Comparison of ENCODE assay signal across 13 cellular contexts in genomic region chr10:82736305-82736704, GRCh38.
A peak's percentile ranks its signal among the peaks of the same experiment; 100 is the strongest.
DNase-seq lines count a peak whose midpoint lies in the region; ATAC-seq and TF ChIP-seq lines count a peak whose summit lies in the region.
"Had no signal": no experiment of that assay in that cellular context is flagged by ENCODE, and none has a peak within 500 bp of the region (broad histone marks: within the 10 kb centered on the region; RNA-seq: fewer than 3 reads in every experiment).

No MANE protein-coding gene starts in this region.

- H3K9me3 Mint-ChIP-seq in WTC11: peaks cover 9% of the 10 kb centered on the region

- H3K56ac ChIP-seq in mesendoderm (ENCODE audit: low read length): no peak overlapping the region

- no peak overlapping the region for H2BK5ac ChIP-seq in mesendoderm (ENCODE audit: low read length)

- TF ChIP-seq EP300 in sigmoid colon (IDR thresholded peaks at IDR 0.05): no peak

- H3K9ac ChIP-seq in MM.1S (ENCODE audit: low read length) (no peak overlapping the region), mesendoderm (ENCODE audit: low read length) (no peak overlapping the region)

- H3K27ac ChIP-seq in MM.1S (ENCODE audit: low read length) (no peak overlapping the region), mesendoderm (ENCODE audit: low read depth, low read length) (no peak overlapping the region), sigmoid colon (no peak overlapping the region)
- H3K27ac ChIP-seq: A549 had no signal

- H3K18ac ChIP-seq in mesendoderm (ENCODE audit: low read length): no peak overlapping the region

- DNase-seq in MM.1S (no peak), WTC11 (ENCODE audit: low spot score) (no peak), mesendoderm (peak; percentile 28), sigmoid colon (no peak), HuH-7.5 (ENCODE audit: low spot score) (no peak)
- DNase-seq: BE2C; Caco-2; CD8-positive, alpha-beta memory T cell; DND-41; GF-D8 had no signal

- no peaks in the 10 kb centered on the region for H3F3A ChIP-seq in MM.1S (ENCODE audit: insufficient read depth, low read length)

- POLR2A ChIA-PET in WTC11 (lab: Charles Lee): no interaction called here

- H3K9me2 ChIP-seq in MM.1S (replicated peaks; ENCODE audit: insufficient read depth, low read length): no peaks in the 10 kb centered on the region

- H2BK15ac ChIP-seq in mesendoderm (replicated peaks; ENCODE audit: low read depth): no peak overlapping the region

- H3K4me1 ChIP-seq in MM.1S (ENCODE audit: low read length): no peaks in the 10 kb centered on the region
- H3K4me1 ChIP-seq in mesendoderm (ENCODE audit: control insufficient read depth, low read depth, low read length): no peaks in the 10 kb centered on the region
- peaks cover 0 to 3% (median 0%) of the 10 kb centered on the region in 4 donors for H3K4me1 ChIP-seq in sigmoid colon
- H3K4me1 ChIP-seq: A549, BE2C, Caco-2 had no signal

- H3K27ac Mint-ChIP-seq in WTC11: no peak overlapping the region
- H3K27ac Mint-ChIP-seq: CD8-positive, alpha-beta memory T cell had no signal

- CTCF ChIA-PET in WTC11 (lab: Charles Lee): no interaction called here

- no peaks in the 10 kb centered on the region for H3K36me3 Mint-ChIP-seq in WTC11
- H3K36me3 Mint-ChIP-seq: CD8-positive, alpha-beta memory T cell had no signal

- no peaks in the 10 kb centered on the region for H3K79me1 ChIP-seq in mesendoderm (ENCODE audit: low read length)

- no peak overlapping the region for H3K4me3 Mint-ChIP-seq in WTC11
- H3K4me3 Mint-ChIP-seq: CD8-positive, alpha-beta memory T cell had no signal

- H3K36me3 ChIP-seq in MM.1S (replicated peaks; ENCODE audit: insufficient read depth, low read length): no peaks in the 10 kb centered on the region
- no peaks in the 10 kb centered on the region for H3K36me3 ChIP-seq in mesendoderm (ENCODE audit: control insufficient read depth, insufficient read depth, low read length)
- no peaks in the 10 kb centered on the region for H3K36me3 ChIP-seq in sigmoid colon
- H3K36me3 ChIP-seq: BE2C had no signal

- ATAC-seq in WTC11: peak; percentile 55
- ATAC-seq in HG03354 (IDR thresholded peaks at IDR 0.05; ENCODE audit: poor library complexity, severe bottlenecking, unreplicated experiment): no peak
- ATAC-seq: A549, HCT116 had no signal

- no peak overlapping the region for H2BK120ac ChIP-seq in mesendoderm (ENCODE audit: low read depth, low read length)

- H3K27me3 ChIP-seq in MM.1S (replicated peaks; ENCODE audit: insufficient read depth, low read length) (no peaks in the 10 kb centered on the region), mesendoderm (ENCODE audit: insufficient read depth, low read length, poor library complexity) (no peaks in the 10 kb centered on the region), sigmoid colon (no peaks in the 10 kb centered on the region)
- H3K27me3 ChIP-seq: BE2C had no signal

- peak overlapping the region; percentile 47 for H3K4me2 ChIP-seq in MM.1S (ENCODE audit: low read depth, low read length)
- no peak overlapping the region for H3K4me2 ChIP-seq in mesendoderm (ENCODE audit: low read length)
- H3K4me2 ChIP-seq: A549 had no signal

- H4K5ac ChIP-seq in mesendoderm (ENCODE audit: low read length): no peak overlapping the region

- H4K8ac ChIP-seq in mesendoderm (ENCODE audit: low read depth, low read length): no peak overlapping the region

- no CpG with 5 or more reads among the region's 1 CpG for WGBS in mesendoderm (ENCODE audit: extremely low coverage, insufficient coverage, low lambda C conversion rate)
- WGBS in sigmoid colon, 2 donors: 3 to 38% methylated on average over 1 of the region's 1 CpG

- TF ChIP-seq POLR2A in sigmoid colon (IDR thresholded peaks at IDR 0.05): no peak

- no peak for TF ChIP-seq CTCF in MM.1S (IDR thresholded peaks at IDR 0.05; ENCODE audit: low read length)
- TF ChIP-seq CTCF in WTC11 (IDR thresholded peaks at IDR 0.05): no peak
- no peak for TF ChIP-seq CTCF in sigmoid colon (IDR thresholded peaks at IDR 0.05)

- no peak overlapping the region for H2AFZ ChIP-seq in MM.1S (ENCODE audit: low read length)

- H3K4me1 Mint-ChIP-seq in WTC11: peaks cover 22% of the 10 kb centered on the region
- H3K4me1 Mint-ChIP-seq: CD8-positive, alpha-beta memory T cell had no signal

- H3K4me3 ChIP-seq in MM.1S (ENCODE audit: low read length): peak overlapping the region; percentile 16; the same call in 1 of the 2 replicates
- H3K4me3 ChIP-seq in mesendoderm (ENCODE audit: low read length): no peak overlapping the region
- no peak overlapping the region for H3K4me3 ChIP-seq in sigmoid colon
- H3K4me3 ChIP-seq: A549 had no signal

- H3K4ac ChIP-seq in mesendoderm (ENCODE audit: low read depth, low read length): no peak overlapping the region

- H3K23ac ChIP-seq in mesendoderm (ENCODE audit: low read length): no peak overlapping the region

- intact Hi-C loops in sigmoid colon (cut with DNase I): no loop called here

- H2AK5ac ChIP-seq in mesendoderm (ENCODE audit: low read length): no peak overlapping the region

- H3K9me3 ChIP-seq in MM.1S (replicated peaks; ENCODE audit: insufficient read depth, low read length) (no peaks in the 10 kb centered on the region), sigmoid colon (no peaks in the 10 kb centered on the region)
- H3K9me3 ChIP-seq: A549, BE2C, Caco-2 had no signal

- H4K20me1 ChIP-seq in MM.1S (ENCODE audit: insufficient read depth, low read length): no peaks in the 10 kb centered on the region

- no peaks in the 10 kb centered on the region for H3K27me3 Mint-ChIP-seq in WTC11 (ENCODE audit: low read depth)
- H3K27me3 Mint-ChIP-seq: CD8-positive, alpha-beta memory T cell had no signal

- H3K79me2 ChIP-seq in MM.1S (ENCODE audit: low read length): no peaks in the 10 kb centered on the region
- no peaks in the 10 kb centered on the region for H3K79me2 ChIP-seq in mesendoderm (ENCODE audit: control insufficient read depth, insufficient read depth, low read length)

TF ChIP-seq in WTC11, 78 proteins besides CTCF, POLR2A, EP300 and RAD21 (continues in another document):
- no peak for TF ChIP-seq PRDM15 (CRISPR knock-in tag; IDR thresholded peaks at IDR 0.05)
- no peak for TF ChIP-seq CREB1 (CRISPR knock-in tag; IDR thresholded peaks at IDR 0.05)
- TF ChIP-seq MLX (CRISPR knock-in tag; IDR thresholded peaks at IDR 0.05): no peak
- TF ChIP-seq NFE2L1 (CRISPR knock-in tag; IDR thresholded peaks at IDR 0.05): no peak
- no peak for TF ChIP-seq IRF2 (CRISPR knock-in tag; IDR thresholded peaks at IDR 0.05; ENCODE audit: borderline replicate concordance, low read depth)
- no peak for TF ChIP-seq MYBL2 (CRISPR knock-in tag; IDR thresholded peaks at IDR 0.05)
- no peak for TF ChIP-seq ZNF512 (CRISPR knock-in tag; IDR thresholded peaks at IDR 0.05; ENCODE audit: borderline replicate concordance)
- no peak for TF ChIP-seq ESRRA (CRISPR knock-in tag; IDR thresholded peaks at IDR 0.05; ENCODE audit: borderline replicate concordance)
- TF ChIP-seq FOXP1 (CRISPR knock-in tag; IDR thresholded peaks at IDR 0.05; ENCODE audit: borderline replicate concordance): no peak
- TF ChIP-seq ZNF423 (CRISPR knock-in tag; IDR thresholded peaks at IDR 0.05): no peak
- no peak for TF ChIP-seq EMX1 (CRISPR knock-in tag; IDR thresholded peaks at IDR 0.05)
- TF ChIP-seq RORB (CRISPR knock-in tag; IDR thresholded peaks at IDR 0.05): no peak
- no peak for TF ChIP-seq NR1H2 (CRISPR knock-in tag; IDR thresholded peaks at IDR 0.05)
- TF ChIP-seq RELA (CRISPR knock-in tag; IDR thresholded peaks at IDR 0.05; ENCODE audit: borderline replicate concordance): no peak
